In the genomic region with DNA sequence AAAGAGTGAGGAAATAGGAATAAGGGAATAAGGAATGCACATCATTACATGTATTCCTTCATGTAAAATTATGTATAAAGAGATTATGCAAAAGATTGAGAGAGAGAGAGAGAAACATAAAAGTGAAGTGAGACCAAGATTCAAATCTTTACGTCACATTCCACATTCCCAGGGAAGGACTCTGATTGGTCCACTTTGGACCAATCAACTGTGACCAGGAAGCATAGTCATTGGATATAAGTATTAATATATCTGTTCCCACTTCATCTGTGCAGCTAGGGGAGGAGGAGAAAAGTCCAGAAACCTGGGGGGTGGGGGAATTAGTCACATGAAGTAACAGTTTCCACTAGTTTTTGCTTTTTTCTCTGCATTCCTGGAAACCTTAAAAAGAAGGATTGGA, we compare ENCODE assay signal across 7 cellular contexts.
"Had no signal": no experiment of that assay in that cellular context is flagged by ENCODE, and none has a peak within 500 bp of the region (broad histone marks: within the 10 kb centered on the region; RNA-seq: fewer than 3 reads in every experiment).

No MANE protein-coding gene starts in this region.

- H3K27ac Mint-ChIP-seq: IgD-negative memory B cell had no signal

- H3K36me3 Mint-ChIP-seq: IgD-negative memory B cell had no signal

- H3K27ac ChIP-seq: HL-60 had no signal

- ATAC-seq: K562 had no signal

- FAIRE-seq: HTR-8/SVneo, K562 had no signal

- DNase-seq: IMR-90, KBM-7, KG1 had no signal

- H3K4me3 ChIP-seq: K562 had no signal

- H3K4me3 Mint-ChIP-seq: IgD-negative memory B cell had no signal
